Comparison of ENCODE assay signal across 1 cellular context in the genomic region with DNA sequence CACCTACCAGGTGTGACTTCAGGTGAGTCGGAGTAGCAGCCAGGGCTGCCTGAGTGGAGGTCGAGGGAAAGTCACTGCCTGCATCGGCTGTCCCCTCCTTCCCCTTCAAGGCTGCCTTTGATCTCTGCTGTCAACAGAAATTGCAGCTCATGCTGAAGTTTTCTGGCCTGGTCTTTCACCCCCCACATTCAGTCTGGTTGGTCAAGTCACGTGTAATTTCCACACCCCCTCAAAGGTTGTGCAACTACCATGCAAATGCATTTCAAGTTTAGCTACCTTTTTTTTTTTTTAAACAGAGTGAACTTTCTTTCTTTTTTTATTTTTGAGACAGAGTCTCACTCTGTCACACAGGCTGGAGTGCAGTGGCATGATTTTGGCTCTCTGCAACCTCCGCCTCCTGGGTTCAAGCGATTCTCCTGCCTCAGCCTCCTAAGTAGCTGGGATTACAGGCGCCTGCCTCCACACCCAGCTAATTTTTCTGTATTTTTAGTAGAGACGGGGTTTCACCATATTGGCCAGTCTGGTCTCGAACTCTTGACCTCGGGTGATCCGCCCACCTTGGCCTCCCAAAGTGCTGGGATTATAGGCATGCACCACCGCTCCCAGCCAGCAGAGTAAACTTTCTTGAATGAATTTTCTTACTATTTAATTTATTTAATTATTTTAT.
TF ChIP-seq lines count a peak whose summit lies in the region.

No MANE protein-coding gene starts in this region.

TF ChIP-seq in HepG2, 621 proteins besides CTCF, POLR2A, EP300 and RAD21 (continued from another document):
- TF ChIP-seq, protein P1, sequence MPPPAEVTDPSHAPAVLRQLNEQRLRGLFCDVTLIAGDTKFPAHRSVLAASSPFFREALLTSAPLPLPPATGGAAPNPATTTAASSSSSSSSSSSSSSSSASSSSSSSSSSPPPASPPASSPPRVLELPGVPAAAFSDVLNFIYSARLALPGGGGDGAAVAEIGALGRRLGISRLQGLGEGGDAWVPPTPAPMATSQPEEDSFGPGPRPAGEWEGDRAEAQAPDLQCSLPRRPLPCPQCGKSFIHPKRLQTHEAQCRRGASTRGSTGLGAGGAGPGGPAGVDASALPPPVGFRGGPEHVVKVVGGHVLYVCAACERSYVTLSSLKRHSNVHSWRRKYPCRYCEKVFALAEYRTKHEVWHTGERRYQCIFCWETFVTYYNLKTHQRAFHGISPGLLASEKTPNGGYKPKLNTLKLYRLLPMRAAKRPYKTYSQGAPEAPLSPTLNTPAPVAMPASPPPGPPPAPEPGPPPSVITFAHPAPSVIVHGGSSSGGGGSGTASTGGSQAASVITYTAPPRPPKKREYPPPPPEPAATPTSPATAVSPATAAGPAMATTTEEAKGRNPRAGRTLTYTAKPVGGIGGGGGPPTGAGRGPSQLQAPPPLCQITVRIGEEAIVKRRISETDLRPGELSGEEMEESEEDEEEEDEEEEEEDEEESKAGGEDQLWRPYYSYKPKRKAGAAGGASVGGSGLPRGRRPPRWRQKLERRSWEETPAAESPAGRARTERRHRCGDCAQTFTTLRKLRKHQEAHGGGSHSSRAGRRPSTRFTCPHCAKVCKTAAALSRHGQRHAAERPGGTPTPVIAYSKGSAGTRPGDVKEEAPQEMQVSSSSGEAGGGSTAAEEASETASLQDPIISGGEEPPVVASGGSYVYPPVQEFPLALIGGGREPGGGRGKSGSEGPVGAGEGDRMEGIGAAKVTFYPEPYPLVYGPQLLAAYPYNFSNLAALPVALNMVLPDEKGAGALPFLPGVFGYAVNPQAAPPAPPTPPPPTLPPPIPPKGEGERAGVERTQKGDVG (CRISPR knock-in tag; IDR thresholded peaks at IDR 0.05; ENCODE audit: borderline replicate concordance) = 0 out of 2 replicates have a peak, but pooled peaks have one; percentile 33
- TF ChIP-seq BRCA1 (CRISPR knock-in tag; IDR thresholded peaks at IDR 0.05) (peak; percentile 19; the same call in 1 of the 2 replicates), THAP11 (CRISPR knock-in tag; IDR thresholded peaks at IDR 0.05) (peak; percentile 64), ZFX (CRISPR knock-in tag; IDR thresholded peaks at IDR 0.05; ENCODE audit: low read depth) (peak; percentile 54), HNF4G (IDR thresholded peaks at IDR 0.05; ENCODE audit: borderline replicate concordance, low read depth, low read length) (peak; percentile 29; the same call in 1 of the 2 replicates), HNF4G (CRISPR knock-in tag; IDR thresholded peaks at IDR 0.05; ENCODE audit: borderline replicate concordance, low read depth) (0 out of 2 replicates have a peak, but pooled peaks have one; percentile 33), KLF9 (CRISPR knock-in tag; IDR thresholded peaks at IDR 0.05; ENCODE audit: low read depth) (peak; percentile 80; the same call in 1 of the 2 replicates), SIN3A (IDR thresholded peaks at IDR 0.05; ENCODE audit: borderline replicate concordance, low read depth, low read length) (peak; percentile 71; the same call in 1 of the 2 replicates), HIVEP1 (CRISPR knock-in tag; IDR thresholded peaks at IDR 0.05) (peak; percentile 61; the same call in 1 of the 2 replicates), ZMYM2 (CRISPR knock-in tag; IDR thresholded peaks at IDR 0.05) (0 out of 2 replicates have a peak, but pooled peaks have one; percentile 20), SP5 (CRISPR knock-in tag; IDR thresholded peaks at IDR 0.05; ENCODE audit: borderline replicate concordance, low read depth) (peak; percentile 78), NPAS2 (CRISPR knock-in tag; IDR thresholded peaks at IDR 0.05; ENCODE audit: borderline replicate concordance) (peak; percentile 90; the same call in 1 of the 2 replicates), NCOA1 (CRISPR knock-in tag; IDR thresholded peaks at IDR 0.05) (peak; percentile 82; the same call in 1 of the 2 replicates), ERF (CRISPR knock-in tag; IDR thresholded peaks at IDR 0.05) (peak; percentile 72), ZNF605 (CRISPR knock-in tag; IDR thresholded peaks at IDR 0.05) (peak; percentile 74; the same call in 1 of the 2 replicates), MLX (CRISPR knock-in tag; IDR thresholded peaks at IDR 0.05) (0 out of 2 replicates have a peak, but pooled peaks have one; percentile 72), ZNF3 (CRISPR knock-in tag; IDR thresholded peaks at IDR 0.05) (0 out of 2 replicates have a peak, but pooled peaks have one; percentile 1), JUND (CRISPR knock-in tag; IDR thresholded peaks at IDR 0.05) (0 out of 2 replicates have a peak, but pooled peaks have one; percentile 41)
- TF ChIP-seq, protein P2, sequence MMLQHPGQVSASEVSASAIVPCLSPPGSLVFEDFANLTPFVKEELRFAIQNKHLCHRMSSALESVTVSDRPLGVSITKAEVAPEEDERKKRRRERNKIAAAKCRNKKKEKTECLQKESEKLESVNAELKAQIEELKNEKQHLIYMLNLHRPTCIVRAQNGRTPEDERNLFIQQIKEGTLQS (CRISPR knock-in tag; IDR thresholded peaks at IDR 0.05) = peak; percentile 34; the same call in 1 of the 2 replicates
- TF ChIP-seq, protein P3, sequence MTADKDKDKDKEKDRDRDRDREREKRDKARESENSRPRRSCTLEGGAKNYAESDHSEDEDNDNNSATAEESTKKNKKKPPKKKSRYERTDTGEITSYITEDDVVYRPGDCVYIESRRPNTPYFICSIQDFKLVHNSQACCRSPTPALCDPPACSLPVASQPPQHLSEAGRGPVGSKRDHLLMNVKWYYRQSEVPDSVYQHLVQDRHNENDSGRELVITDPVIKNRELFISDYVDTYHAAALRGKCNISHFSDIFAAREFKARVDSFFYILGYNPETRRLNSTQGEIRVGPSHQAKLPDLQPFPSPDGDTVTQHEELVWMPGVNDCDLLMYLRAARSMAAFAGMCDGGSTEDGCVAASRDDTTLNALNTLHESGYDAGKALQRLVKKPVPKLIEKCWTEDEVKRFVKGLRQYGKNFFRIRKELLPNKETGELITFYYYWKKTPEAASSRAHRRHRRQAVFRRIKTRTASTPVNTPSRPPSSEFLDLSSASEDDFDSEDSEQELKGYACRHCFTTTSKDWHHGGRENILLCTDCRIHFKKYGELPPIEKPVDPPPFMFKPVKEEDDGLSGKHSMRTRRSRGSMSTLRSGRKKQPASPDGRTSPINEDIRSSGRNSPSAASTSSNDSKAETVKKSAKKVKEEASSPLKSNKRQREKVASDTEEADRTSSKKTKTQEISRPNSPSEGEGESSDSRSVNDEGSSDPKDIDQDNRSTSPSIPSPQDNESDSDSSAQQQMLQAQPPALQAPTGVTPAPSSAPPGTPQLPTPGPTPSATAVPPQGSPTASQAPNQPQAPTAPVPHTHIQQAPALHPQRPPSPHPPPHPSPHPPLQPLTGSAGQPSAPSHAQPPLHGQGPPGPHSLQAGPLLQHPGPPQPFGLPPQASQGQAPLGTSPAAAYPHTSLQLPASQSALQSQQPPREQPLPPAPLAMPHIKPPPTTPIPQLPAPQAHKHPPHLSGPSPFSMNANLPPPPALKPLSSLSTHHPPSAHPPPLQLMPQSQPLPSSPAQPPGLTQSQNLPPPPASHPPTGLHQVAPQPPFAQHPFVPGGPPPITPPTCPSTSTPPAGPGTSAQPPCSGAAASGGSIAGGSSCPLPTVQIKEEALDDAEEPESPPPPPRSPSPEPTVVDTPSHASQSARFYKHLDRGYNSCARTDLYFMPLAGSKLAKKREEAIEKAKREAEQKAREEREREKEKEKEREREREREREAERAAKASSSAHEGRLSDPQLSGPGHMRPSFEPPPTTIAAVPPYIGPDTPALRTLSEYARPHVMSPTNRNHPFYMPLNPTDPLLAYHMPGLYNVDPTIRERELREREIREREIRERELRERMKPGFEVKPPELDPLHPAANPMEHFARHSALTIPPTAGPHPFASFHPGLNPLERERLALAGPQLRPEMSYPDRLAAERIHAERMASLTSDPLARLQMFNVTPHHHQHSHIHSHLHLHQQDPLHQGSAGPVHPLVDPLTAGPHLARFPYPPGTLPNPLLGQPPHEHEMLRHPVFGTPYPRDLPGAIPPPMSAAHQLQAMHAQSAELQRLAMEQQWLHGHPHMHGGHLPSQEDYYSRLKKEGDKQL (CRISPR knock-in tag; IDR thresholded peaks at IDR 0.05; ENCODE audit: low read depth) = peak; percentile 51; the same call in 1 of the 2 replicates
